In genomic region chr11:29373725-29374124, GRCh38 we compare ENCODE assay signal across 29 cellular contexts.
"Had no signal": no experiment of that assay in that cellular context is flagged by ENCODE, and none has a peak within 500 bp of the region (broad histone marks: within the 10 kb centered on the region; RNA-seq: fewer than 3 reads in every experiment).

No MANE protein-coding gene starts in this region.

- DNase-seq: stimulated activated CD4-positive, alpha-beta T cell treated with anti-CD3 and anti-CD28 coated beads, Interleukin-2, amount 100 ng/mL, for 48 hours; stimulated activated CD4-positive, alpha-beta T cell treated with anti-CD3 and anti-CD28 coated beads, Interleukin-4, amount 100 ng/mL, for 1 hour; stimulated activated CD4-positive, alpha-beta T cell treated with anti-CD3 and anti-CD28 coated beads, Interleukin-4, amount 100 ng/mL, for 24 hours; stimulated activated CD4-positive, alpha-beta T cell treated with anti-CD3 and anti-CD28 coated beads, Interleukin-4, amount 100 ng/mL, for 4 hours; stimulated activated CD8-positive, alpha-beta memory T cell treated with anti-CD3 and anti-CD28 coated beads, Interleukin-4, amount 100 ng/mL, for 48 hours; stimulated activated naive B cell treated with anti-CD40 and anti-IgM and Interleukin-4, amounts not matched to agents 10 μg/mL and 1 μg/mL and 100 μg/mL, for 72 hours; stimulated activated naive CD4-positive, alpha-beta T cell; stimulated activated naive CD4-positive, alpha-beta T cell treated with Interleukin-2 at 50 U/mL for 16 hours; stimulated activated naive CD8-positive, alpha-beta T cell treated with anti-CD3 and anti-CD28 coated beads, Interleukin-15, amount 100 ng/mL, for 72 hours; stimulated activated naive CD8-positive, alpha-beta T cell treated with anti-CD3 and anti-CD28 coated beads, Interleukin-15, Interleukin-2, amounts not matched to agents 100 U/mL and 50 U/mL, for 24 hours; stomach; substantia nigra; testis; thyroid gland; tibial artery; transverse colon; trophoblast cell; upper lobe of left lung; upper lobe of right lung; uterus had no signal

- H3K27me3 Mint-ChIP-seq: stimulated activated memory B cell treated with anti-CD40 and anti-IgM and Interleukin-4, amounts not matched to agents 10 μg/mL and 1 μg/mL and 100 μg/mL, for 72 hours; stimulated activated naive B cell treated with anti-CD40 and anti-IgM and Interleukin-4, amounts not matched to agents 10 μg/mL and 1 μg/mL and 100 μg/mL, for 72 hours; stimulated activated naive CD8-positive, alpha-beta T cell treated with anti-CD3 and anti-CD28 coated beads, Interleukin-15, amount 100 ng/mL, for 72 hours; stimulated activated naive CD8-positive, alpha-beta T cell treated with anti-CD3 and anti-CD28 coated beads, Interleukin-15, Interleukin-2, amounts not matched to agents 100 ng/mL and 50 ng/mL, for 24 hours had no signal

- H3K36me3 ChIP-seq: stomach, suprapubic skin, thoracic aorta, thyroid gland, tibial artery, tibial nerve, transverse colon, upper lobe of left lung, upper lobe of right lung, uterus, vagina had no signal

- H3K4me1 ChIP-seq: stomach, suprapubic skin, testis, thyroid gland, tibial artery, tibial nerve, transverse colon, upper lobe of left lung, upper lobe of right lung, uterus, vagina had no signal

- H3K4me3 ChIP-seq: stomach, suprapubic skin, testis, thoracic aorta, thyroid gland, tibial artery, tibial nerve, transverse colon, upper lobe of left lung, upper lobe of right lung, uterus, vagina had no signal

- FAIRE-seq: urothelium cell line had no signal

- H3K36me3 Mint-ChIP-seq: stimulated activated effector memory CD8-positive, alpha-beta T cell treated with anti-CD3 and anti-CD28 coated beads, Interleukin-12 subunit alpha, Interleukin-12 subunit beta, amount 100 ng/mL, for 72 hours; stimulated activated naive B cell treated with anti-CD40 and anti-IgM and Interleukin-4, amounts not matched to agents 10 μg/mL and 1 μg/mL and 100 μg/mL, for 72 hours; type B pancreatic cell had no signal

- ATAC-seq: stimulated activated effector memory CD8-positive, alpha-beta T cell treated with anti-CD3 and anti-CD28 coated beads, Interleukin-12 subunit alpha, Interleukin-12 subunit beta, amount 100 ng/mL, for 72 hours; stimulated activated memory B cell treated with anti-CD40 and anti-IgM and Interleukin-4, amounts not matched to agents 10 μg/mL and 1 μg/mL and 100 μg/mL, for 72 hours; stimulated activated naive B cell treated with anti-CD40 and anti-IgM and Interleukin-4, amounts not matched to agents 10 μg/mL and 1 μg/mL and 100 μg/mL, for 72 hours; stimulated activated naive CD8-positive, alpha-beta T cell treated with anti-CD3 and anti-CD28 coated beads, Interleukin-15, amount 100 ng/mL, for 72 hours; stimulated activated naive CD8-positive, alpha-beta T cell treated with anti-CD3 and anti-CD28 coated beads, Interleukin-15, Interleukin-2, amounts not matched to agents 100 U/mL and 50 U/mL, for 24 hours; upper lobe of right lung had no signal

- H3K4me3 Mint-ChIP-seq: stimulated activated effector memory CD8-positive, alpha-beta T cell treated with anti-CD3 and anti-CD28 coated beads, Interleukin-12 subunit alpha, Interleukin-12 subunit beta, amount 100 ng/mL, for 72 hours; stimulated activated memory B cell treated with anti-CD40 and anti-IgM and Interleukin-4, amounts not matched to agents 10 μg/mL and 1 μg/mL and 100 μg/mL, for 72 hours; stimulated activated naive B cell treated with anti-CD40 and anti-IgM and Interleukin-4, amounts not matched to agents 10 μg/mL and 1 μg/mL and 100 μg/mL, for 72 hours; stimulated activated naive CD8-positive, alpha-beta T cell treated with anti-CD3 and anti-CD28 coated beads, Interleukin-15, amount 100 ng/mL, for 72 hours; stimulated activated naive CD8-positive, alpha-beta T cell treated with anti-CD3 and anti-CD28 coated beads, Interleukin-15, Interleukin-2, amounts not matched to agents 100 ng/mL and 50 ng/mL, for 24 hours; type B pancreatic cell had no signal

- H3K27me3 ChIP-seq: stomach, suprapubic skin, testis, thyroid gland, tibial artery, tibial nerve, transverse colon, upper lobe of left lung, upper lobe of right lung, uterus, vagina had no signal

- H3K9me3 ChIP-seq: suprapubic skin, testis, tibial artery, upper lobe of right lung, vagina had no signal

- H3K4me1 Mint-ChIP-seq: stimulated activated effector memory CD8-positive, alpha-beta T cell treated with anti-CD3 and anti-CD28 coated beads, Interleukin-12 subunit alpha, Interleukin-12 subunit beta, amount 100 ng/mL, for 72 hours; stimulated activated memory B cell treated with anti-CD40 and anti-IgM and Interleukin-4, amounts not matched to agents 10 μg/mL and 1 μg/mL and 100 μg/mL, for 72 hours; stimulated activated naive B cell treated with anti-CD40 and anti-IgM and Interleukin-4, amounts not matched to agents 10 μg/mL and 1 μg/mL and 100 μg/mL, for 72 hours; stimulated activated naive CD8-positive, alpha-beta T cell treated with anti-CD3 and anti-CD28 coated beads, Interleukin-15, amount 100 ng/mL, for 72 hours had no signal

- H3K27ac Mint-ChIP-seq: stimulated activated effector memory CD8-positive, alpha-beta T cell treated with anti-CD3 and anti-CD28 coated beads, Interleukin-12 subunit alpha, Interleukin-12 subunit beta, amount 100 ng/mL, for 72 hours; stimulated activated memory B cell treated with anti-CD40 and anti-IgM and Interleukin-4, amounts not matched to agents 10 μg/mL and 1 μg/mL and 100 μg/mL, for 72 hours; stimulated activated naive B cell treated with anti-CD40 and anti-IgM and Interleukin-4, amounts not matched to agents 10 μg/mL and 1 μg/mL and 100 μg/mL, for 72 hours; stimulated activated naive CD8-positive, alpha-beta T cell treated with anti-CD3 and anti-CD28 coated beads, Interleukin-15, amount 100 ng/mL, for 72 hours; stimulated activated naive CD8-positive, alpha-beta T cell treated with anti-CD3 and anti-CD28 coated beads, Interleukin-15, Interleukin-2, amounts not matched to agents 100 ng/mL and 50 ng/mL, for 24 hours; type B pancreatic cell had no signal

- H3K27ac ChIP-seq: stomach, suprapubic skin, testis, thoracic aorta, thyroid gland, tibial artery, tibial nerve, transverse colon, upper lobe of left lung, upper lobe of right lung, uterus, vagina had no signal
